Comparison of ENCODE assay signal across 10 cellular contexts in the genomic region with DNA sequence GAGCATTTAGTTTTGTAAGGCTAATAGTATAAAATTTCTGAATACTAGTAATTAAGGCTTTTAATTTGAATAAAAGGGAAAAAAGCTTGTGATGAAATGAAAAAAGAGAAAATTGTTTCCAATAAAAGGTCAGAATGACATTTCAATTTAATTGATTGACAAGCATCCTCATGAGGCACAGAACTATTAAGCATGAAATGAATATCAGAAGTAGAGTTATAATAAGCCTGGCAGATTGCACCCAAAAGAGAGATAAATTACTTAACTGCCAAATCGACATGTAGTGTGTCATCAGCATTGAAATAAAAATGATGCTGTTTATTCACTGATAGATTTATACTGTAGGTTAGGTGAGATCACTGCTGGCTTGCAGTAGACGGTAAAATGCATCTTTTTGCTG.
ATAC-seq and TF ChIP-seq lines count a peak whose summit lies in the region.
"Had no signal": no experiment of that assay in that cellular context is flagged by ENCODE, and none has a peak within 500 bp of the region (broad histone marks: within the 10 kb centered on the region; RNA-seq: fewer than 3 reads in every experiment).

No MANE protein-coding gene starts in this region.

- no peaks in the 10 kb centered on the region for H3K36me3 ChIP-seq in neural cell (ENCODE audit: insufficient read depth, low read length)
- H3K36me3 ChIP-seq: BE2C; BLaER1; BLaER1 treated with 17β-estradiol and CSF1 and Interleukin-3, amounts not matched to agents 10 nM and 100 nM had no signal

- no peaks in the 10 kb centered on the region for H3K79me2 ChIP-seq in neural cell (replicated peaks; ENCODE audit: insufficient read depth, low read length)

- TF ChIP-seq RAD21 in neural cell (conservative IDR thresholded peaks at IDR 0.05) = peak; percentile 18

- H3K9me3 ChIP-seq in neural cell (ENCODE audit: low read length) = no peaks in the 10 kb centered on the region
- H3K9me3 ChIP-seq: A549; BE2C; BLaER1; BLaER1 treated with 17β-estradiol and CSF1 and Interleukin-3, amounts not matched to agents 10 nM and 100 nM; Caco-2 had no signal

- no peaks in the 10 kb centered on the region for H3K9me2 ChIP-seq in neural cell (ENCODE audit: insufficient read depth, low read length)

- H3K4me2 ChIP-seq in neural cell (ENCODE audit: low read length) = no peak overlapping the region
- H3K4me2 ChIP-seq: A549; BLaER1; BLaER1 treated with 17β-estradiol and CSF1 and Interleukin-3, amounts not matched to agents 10 nM and 100 nM had no signal

- no peak overlapping the region for H2AFZ ChIP-seq in neural cell (ENCODE audit: low read depth, low read length)

- TF ChIP-seq CTCF in neural cell (IDR thresholded peaks at IDR 0.05; ENCODE audit: poor library complexity, severe bottlenecking) = no peak

- H4K20me1 ChIP-seq in neural cell (ENCODE audit: insufficient read depth) = no peaks in the 10 kb centered on the region
- H4K20me1 ChIP-seq: BLaER1; BLaER1 treated with 17β-estradiol and CSF1 and Interleukin-3, amounts not matched to agents 10 nM and 100 nM had no signal

- peak; percentile 95 for TF ChIP-seq EP300 in neural cell (conservative IDR thresholded peaks at IDR 0.05; ENCODE audit: poor library complexity, severe bottlenecking)

- no peak overlapping the region for H3K27ac ChIP-seq in neural cell (ENCODE audit: low read length)
- H3K27ac ChIP-seq: 22Rv1; A549; BLaER1; BLaER1 treated with 17β-estradiol and CSF1 and Interleukin-3, amounts not matched to agents 10 nM and 100 nM; C4-2B had no signal

- no peak for ATAC-seq in HG03520 (IDR thresholded peaks at IDR 0.05; ENCODE audit: unreplicated experiment)
- ATAC-seq: A549; CD8-positive, alpha-beta T cell had no signal

- no peak overlapping the region for H3K9ac ChIP-seq in neural cell (ENCODE audit: low read length)
- H3K9ac ChIP-seq: BLaER1; BLaER1 treated with 17β-estradiol and CSF1 and Interleukin-3, amounts not matched to agents 10 nM and 100 nM had no signal

- H3K4me3 ChIP-seq in neural cell (ENCODE audit: low read length) = no peak overlapping the region
- H3K4me3 ChIP-seq: A549; BLaER1; BLaER1 treated with 17β-estradiol and CSF1 and Interleukin-3, amounts not matched to agents 10 nM and 100 nM had no signal

- H3F3A ChIP-seq in neural cell (ENCODE audit: insufficient read depth, low read length, poor library complexity, severe bottlenecking) = no peaks in the 10 kb centered on the region

- H3K27me3 ChIP-seq in neural cell (ENCODE audit: insufficient read depth, low read depth, low read length) = no peaks in the 10 kb centered on the region
- H3K27me3 ChIP-seq: BE2C; BLaER1; BLaER1 treated with 17β-estradiol and CSF1 and Interleukin-3, amounts not matched to agents 10 nM and 100 nM had no signal

TF ChIP-seq in neural cell, 6 proteins besides CTCF, POLR2A, EP300 and RAD21:
- TF ChIP-seq MXI1 (conservative IDR thresholded peaks at IDR 0.05; ENCODE audit: poor library complexity, severe bottlenecking) (no peak), SMC3 (conservative IDR thresholded peaks at IDR 0.05; ENCODE audit: poor library complexity) (no peak), POLR2AphosphoS5 (IDR thresholded peaks at IDR 0.05) (peak; percentile 87), TAF1 (IDR thresholded peaks at IDR 0.05; ENCODE audit: low read depth) (no peak), EZH2 (IDR thresholded peaks at IDR 0.05; ENCODE audit: borderline replicate concordance, insufficient read depth, low read length, poor library complexity, severe bottlenecking) (no peak)
- TF ChIP-seq, protein P1, sequence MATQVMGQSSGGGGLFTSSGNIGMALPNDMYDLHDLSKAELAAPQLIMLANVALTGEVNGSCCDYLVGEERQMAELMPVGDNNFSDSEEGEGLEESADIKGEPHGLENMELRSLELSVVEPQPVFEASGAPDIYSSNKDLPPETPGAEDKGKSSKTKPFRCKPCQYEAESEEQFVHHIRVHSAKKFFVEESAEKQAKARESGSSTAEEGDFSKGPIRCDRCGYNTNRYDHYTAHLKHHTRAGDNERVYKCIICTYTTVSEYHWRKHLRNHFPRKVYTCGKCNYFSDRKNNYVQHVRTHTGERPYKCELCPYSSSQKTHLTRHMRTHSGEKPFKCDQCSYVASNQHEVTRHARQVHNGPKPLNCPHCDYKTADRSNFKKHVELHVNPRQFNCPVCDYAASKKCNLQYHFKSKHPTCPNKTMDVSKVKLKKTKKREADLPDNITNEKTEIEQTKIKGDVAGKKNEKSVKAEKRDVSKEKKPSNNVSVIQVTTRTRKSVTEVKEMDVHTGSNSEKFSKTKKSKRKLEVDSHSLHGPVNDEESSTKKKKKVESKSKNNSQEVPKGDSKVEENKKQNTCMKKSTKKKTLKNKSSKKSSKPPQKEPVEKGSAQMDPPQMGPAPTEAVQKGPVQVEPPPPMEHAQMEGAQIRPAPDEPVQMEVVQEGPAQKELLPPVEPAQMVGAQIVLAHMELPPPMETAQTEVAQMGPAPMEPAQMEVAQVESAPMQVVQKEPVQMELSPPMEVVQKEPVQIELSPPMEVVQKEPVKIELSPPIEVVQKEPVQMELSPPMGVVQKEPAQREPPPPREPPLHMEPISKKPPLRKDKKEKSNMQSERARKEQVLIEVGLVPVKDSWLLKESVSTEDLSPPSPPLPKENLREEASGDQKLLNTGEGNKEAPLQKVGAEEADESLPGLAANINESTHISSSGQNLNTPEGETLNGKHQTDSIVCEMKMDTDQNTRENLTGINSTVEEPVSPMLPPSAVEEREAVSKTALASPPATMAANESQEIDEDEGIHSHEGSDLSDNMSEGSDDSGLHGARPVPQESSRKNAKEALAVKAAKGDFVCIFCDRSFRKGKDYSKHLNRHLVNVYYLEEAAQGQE (IDR thresholded peaks at IDR 0.05; ENCODE audit: borderline replicate concordance) = no peak
